Comparison of ENCODE assay signal across 10 cellular contexts in the genomic region with DNA sequence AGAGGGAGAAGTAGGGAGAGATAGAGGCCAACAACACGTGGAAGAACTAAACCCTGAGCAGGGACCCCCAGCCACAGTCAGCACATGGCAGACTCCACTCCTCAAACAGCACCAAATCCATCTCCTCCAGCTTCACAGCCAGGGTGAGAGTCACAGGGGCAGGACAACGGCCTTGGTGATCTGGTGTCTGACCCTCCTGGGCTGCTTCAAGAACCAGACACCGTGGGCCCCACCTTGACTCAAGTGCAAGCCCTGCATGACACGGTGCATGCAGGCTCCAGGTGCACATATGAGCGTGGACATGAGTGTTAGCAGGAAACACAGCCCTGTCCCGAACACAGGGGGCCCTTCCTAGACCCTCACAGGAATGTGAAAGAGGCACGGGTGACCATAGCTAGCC. TPM values are rescaled to one million over a fixed set of nuclear protein-coding genes. Genes with fewer than 3 reads are reported as not detected.
"Had no signal": no experiment of that assay in that cellular context is flagged by ENCODE, and none has a peak within 500 bp of the region (broad histone marks: within the 10 kb centered on the region; RNA-seq: fewer than 3 reads in every experiment).

No MANE protein-coding gene starts in this region.

- H3K27ac Mint-ChIP-seq: GM23338, HFFc6, IgD-negative memory B cell had no signal

- H3K4me1 Mint-ChIP-seq: GM23338 had no signal

- H3K36me3 Mint-ChIP-seq: IgD-negative memory B cell had no signal

- H3K4me1 ChIP-seq: HAP-1 had no signal

- DNase-seq: HFFc6, KBM-7 had no signal

- H3K36me3 ChIP-seq: HAP-1 had no signal

- H3K27ac ChIP-seq: HL-60 had no signal

- H3K9me3 ChIP-seq: HAP-1 had no signal

- H2AFZ ChIP-seq: GM23338 had no signal

- H3K4me3 Mint-ChIP-seq: GM23338, HFFc6, IgD-negative memory B cell had no signal

- H3K9me3 Mint-ChIP-seq: HFFc6 had no signal

- H3K4me3 ChIP-seq: GM23338, HAP-1 had no signal

- H3K4me2 ChIP-seq: GM23338 had no signal

- ATAC-seq: GM23338, HCT116, HepG2 had no signal

RNA-seq across cellular contexts. Expression of a gene that starts 21.9 kb away (rescaled TPM):
- total RNA-seq: GM23338, H1, HepG2, HFFc6, HT1080 had no signal

RNA-seq across cellular contexts. Expression of a gene that starts 22.3 kb away (rescaled TPM):
- total RNA-seq: GM23338, H1, HepG2, HFFc6, HT1080 had no signal

RNA-seq across cellular contexts. Expression of a gene that starts 47.7 kb away (rescaled TPM):
- total RNA-seq: GM23338, H1, HepG2, HFFc6, HT1080 had no signal
